In the genomic region with DNA sequence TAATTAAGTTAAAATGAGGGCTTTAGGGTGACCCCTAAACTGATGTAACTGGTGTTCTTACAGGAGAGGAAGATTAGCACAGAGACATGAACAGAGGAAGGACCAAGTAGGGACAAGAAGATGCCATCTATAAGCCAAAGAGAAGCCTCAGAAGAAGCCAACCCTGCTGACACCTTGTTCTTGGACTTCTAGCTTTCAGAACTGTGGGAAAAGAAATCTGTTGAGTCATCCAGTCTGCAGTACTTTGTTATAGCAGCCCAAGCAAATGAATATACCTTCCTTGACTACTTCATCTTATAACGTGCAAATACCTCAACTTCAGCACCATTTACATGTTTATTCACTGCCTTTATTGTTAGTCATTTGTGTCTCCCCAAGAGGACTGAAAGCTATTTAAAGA, we compare ENCODE assay signal across 1 cellular context.
TF ChIP-seq lines count a peak whose summit lies in the region.

No MANE protein-coding gene starts in this region.

TF ChIP-seq in K562, 482 proteins besides CTCF, POLR2A, EP300 and RAD21:
- peak; percentile 75 for TF ChIP-seq C11orf30 (IDR thresholded peaks at IDR 0.05; ENCODE audit: low read depth)
- peak; percentile 42; the same call in 1 of the 2 replicates for TF ChIP-seq MAFK (IDR thresholded peaks at IDR 0.05; ENCODE audit: low read length)
- TF ChIP-seq NFE2 (IDR thresholded peaks at IDR 0.05; ENCODE audit: low read depth) = peak; percentile 66; the same call in 1 of the 2 replicates
- peak; percentile 72 for TF ChIP-seq MAFG (tag; conservative IDR thresholded peaks at IDR 0.05)
- TF ChIP-seq EHMT2 (IDR thresholded peaks at IDR 0.05) = no peak
- peak; percentile 87 for TF ChIP-seq ZNF316 (IDR thresholded peaks at IDR 0.05)
- 0 out of 2 replicates have a peak, but pooled peaks have one; percentile 38 for TF ChIP-seq NFE2L1 (tag; IDR thresholded peaks at IDR 0.05; ENCODE audit: borderline replicate concordance, low read depth)
- TF ChIP-seq, protein P1, sequence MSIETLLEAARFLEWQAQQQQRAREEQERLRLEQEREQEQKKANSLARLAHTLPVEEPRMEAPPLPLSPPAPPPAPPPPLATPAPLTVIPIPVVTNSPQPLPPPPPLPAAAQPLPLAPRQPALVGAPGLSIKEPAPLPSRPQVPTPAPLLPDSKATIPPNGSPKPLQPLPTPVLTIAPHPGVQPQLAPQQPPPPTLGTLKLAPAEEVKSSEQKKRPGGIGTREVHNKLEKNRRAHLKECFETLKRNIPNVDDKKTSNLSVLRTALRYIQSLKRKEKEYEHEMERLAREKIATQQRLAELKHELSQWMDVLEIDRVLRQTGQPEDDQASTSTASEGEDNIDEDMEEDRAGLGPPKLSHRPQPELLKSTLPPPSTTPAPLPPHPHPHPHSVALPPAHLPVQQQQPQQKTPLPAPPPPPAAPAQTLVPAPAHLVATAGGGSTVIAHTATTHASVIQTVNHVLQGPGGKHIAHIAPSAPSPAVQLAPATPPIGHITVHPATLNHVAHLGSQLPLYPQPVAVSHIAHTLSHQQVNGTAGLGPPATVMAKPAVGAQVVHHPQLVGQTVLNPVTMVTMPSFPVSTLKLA (conservative IDR thresholded peaks at IDR 0.05) = 0 out of 4 replicates have a peak, but pooled peaks of 1 of the 2 experiments have one; percentile 21
- TF ChIP-seq, protein P2, sequence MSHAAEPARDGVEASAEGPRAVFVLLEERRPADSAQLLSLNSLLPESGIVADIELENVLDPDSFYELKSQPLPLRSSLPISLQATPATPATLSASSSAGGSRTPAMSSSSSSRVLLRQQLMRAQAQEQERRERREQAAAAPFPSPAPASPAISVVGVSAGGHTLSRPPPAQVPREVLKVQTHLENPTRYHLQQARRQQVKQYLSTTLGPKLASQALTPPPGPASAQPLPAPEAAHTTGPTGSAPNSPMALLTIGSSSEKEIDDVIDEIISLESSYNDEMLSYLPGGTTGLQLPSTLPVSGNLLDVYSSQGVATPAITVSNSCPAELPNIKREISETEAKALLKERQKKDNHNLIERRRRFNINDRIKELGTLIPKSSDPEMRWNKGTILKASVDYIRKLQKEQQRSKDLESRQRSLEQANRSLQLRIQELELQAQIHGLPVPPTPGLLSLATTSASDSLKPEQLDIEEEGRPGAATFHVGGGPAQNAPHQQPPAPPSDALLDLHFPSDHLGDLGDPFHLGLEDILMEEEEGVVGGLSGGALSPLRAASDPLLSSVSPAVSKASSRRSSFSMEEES (CRISPR knock-in tag; IDR thresholded peaks at IDR 0.05) = no peak
- TF ChIP-seq MAFF (IDR thresholded peaks at IDR 0.05; ENCODE audit: low read length) = peak; percentile 51
TF ChIP-seq in K562: peak in this region for 8.
